Comparison of ENCODE assay signal across 26 cellular contexts in genomic region chr5:158619083-158619788, GRCh38.
DNase-seq lines count a peak whose midpoint lies in the region; ATAC-seq, FAIRE-seq and TF ChIP-seq lines count a peak whose summit lies in the region.
"Had no signal": no experiment of that assay in that cellular context is flagged by ENCODE, and none has a peak within 500 bp of the region (broad histone marks: within the 10 kb centered on the region; RNA-seq: fewer than 3 reads in every experiment).

No MANE protein-coding gene starts in this region.

- intact Hi-C loops in kidney (cut with DNase I): no loop called here

- H3K27ac ChIP-seq in 22Rv1: peak overlapping the region; percentile 27; the same call in 1 of the 2 replicates
- H3K27ac ChIP-seq in liver (ENCODE audit: low read depth in 1 of 2, low read length in 2 of 2): peak overlapping the region in 1 of 2 donors; percentile 19
- no peak overlapping the region for H3K27ac ChIP-seq in kidney (ENCODE audit: low read depth in 2 of 2, low read length in 2 of 2)
- H3K27ac ChIP-seq: HL-60, left lung, PC-9 had no signal

- H3K9ac ChIP-seq in liver (ENCODE audit: low read depth in 1 of 2, low read length in 2 of 2) (no peak overlapping the region), kidney (ENCODE audit: low read length in 2 of 2) (no peak overlapping the region)

- WGBS in liver: 13% methylated on average over 3 of the region's 3 CpGs

- no peaks in the 10 kb centered on the region for H3K27me3 ChIP-seq in liver (ENCODE audit: control insufficient read depth in 4 of 4, insufficient read depth in 4 of 4, low read length in 3 of 4)
- H3K27me3 ChIP-seq: gastrocnemius medialis, left lung had no signal

- no peak for TF ChIP-seq CTCF in 22Rv1 (IDR thresholded peaks at IDR 0.05)
- TF ChIP-seq CTCF in fibroblast of mammary gland (conservative IDR thresholded peaks at IDR 0.05; ENCODE audit: control insufficient read depth, insufficient read depth, low read depth, low read length): no peak
- TF ChIP-seq CTCF in liver (IDR thresholded peaks at IDR 0.05; ENCODE audit: low read depth, low read length, missing input control): no peak
- TF ChIP-seq CTCF in kidney (IDR thresholded peaks at IDR 0.05; ENCODE audit: borderline replicate concordance, extremely low read depth, insufficient read depth): no peak

- H3K4me1 ChIP-seq in liver (ENCODE audit: control insufficient read depth in 4 of 4, insufficient read depth in 4 of 4, low read length in 3 of 4): peaks cover 0 to 17% (median 14%) of the 10 kb centered on the region in 4 donors
- peaks cover 0 to 2% of the 10 kb centered on the region in 2 donors for H3K4me1 ChIP-seq in kidney (ENCODE audit: control insufficient read depth in 1 of 2, insufficient read depth in 1 of 2, low read depth in 1 of 2, low read length in 2 of 2)
- H3K4me1 ChIP-seq: left lung had no signal

- H3K4me3 ChIP-seq in fibroblast of mammary gland (ENCODE audit: control insufficient read depth, low read depth, low read length): no peak overlapping the region
- H3K4me3 ChIP-seq in liver (ENCODE audit: low read depth in 1 of 3, low read length in 3 of 3): no peak overlapping the region
- no peak overlapping the region for H3K4me3 ChIP-seq in kidney (ENCODE audit: low read length in 2 of 2)
- H3K4me3 ChIP-seq: gastrocnemius medialis, left lung, PC-9 had no signal

- in situ Hi-C loops in KBM-7 (cut with MboI; ENCODE audit: low pct_unique_long_range_greater_than_20kb, low sequenced_read_pairs): no loop called here

- TF ChIP-seq RAD21 in liver (IDR thresholded peaks at IDR 0.05): peak; percentile 33 to 52

- H3K9me3 ChIP-seq in liver (ENCODE audit: control insufficient read depth in 4 of 4, low read length in 3 of 4) (no peaks in the 10 kb centered on the region), kidney (ENCODE audit: control insufficient read depth in 1 of 2, low read length in 2 of 2) (no peaks in the 10 kb centered on the region)
- H3K9me3 ChIP-seq: gastrocnemius medialis, left lung had no signal

- H3K36me3 ChIP-seq in liver (ENCODE audit: control insufficient read depth in 4 of 4, insufficient read depth in 3 of 4, low read depth in 1 of 4, low read length in 3 of 4) (no peaks in the 10 kb centered on the region), kidney (ENCODE audit: control insufficient read depth in 1 of 2, insufficient read depth in 2 of 2, low read length in 2 of 2) (no peaks in the 10 kb centered on the region)
- H3K36me3 ChIP-seq: gastrocnemius medialis, left lung had no signal

- no peak for ATAC-seq in HG02840 (IDR thresholded peaks at IDR 0.05; ENCODE audit: low FRiP score, unreplicated experiment)
- ATAC-seq: esophagus mucosa; left lung; stimulated activated effector memory CD8-positive, alpha-beta T cell treated with anti-CD3 and anti-CD28 coated beads, Interleukin-12 subunit alpha, Interleukin-12 subunit beta, amount 100 ng/mL, for 72 hours had no signal

- DNase-seq in NCI-H1092 (lab: John Stamatoyannopoulos, UW) (peak; percentile 22), fibroblast of mammary gland (ENCODE audit: low read depth) (peak; percentile 6), kidney (no peak), KBM-7 (no peak), NK-92 (lab: John Stamatoyannopoulos, UW; ENCODE audit: unreplicated experiment) (no peak)
- DNase-seq: activated CD4-positive, alpha-beta memory T cell treated with anti-CD3 and anti-CD28 coated beads, Interleukin-2, amount 10 ng/mL, durations not matched to agents 7 days and 5 days; activated CD8-positive, alpha-beta memory T cell treated with anti-CD3 and anti-CD28 coated beads, Interleukin-2, amount 50 U/mL, for 4 hours; activated naive CD4-positive, alpha-beta T cell treated with Interleukin-2 at 50 U/mL for 16 hours; CD8-positive, alpha-beta memory T cell; endodermal cell; gastrocnemius medialis; hippocampal formation; Kasumi-1; left lung; NCI-H1436 treated with DMSO at 0.1 percent for 48 hours; NK-92 treated with Interleukin-12 subunit alpha and Interleukin-12 subunit beta, amount 100 ng/mL, for 24 hours; PC-9; substantia nigra; SW 1271; trophoblast cell had no signal

- no peak for FAIRE-seq in kidney (lab: Jason Lieb, UNC)

TF ChIP-seq in liver, 16 proteins besides CTCF, POLR2A, EP300 and RAD21:
- peak; percentile 15 for TF ChIP-seq MAX (IDR thresholded peaks at IDR 0.05)
- peak; percentile 36 for TF ChIP-seq REST (IDR thresholded peaks at IDR 0.05)
- peak; percentile 84 to 86 for TF ChIP-seq RXRA (IDR thresholded peaks at IDR 0.05)
- TF ChIP-seq HNF4A (conservative IDR thresholded peaks at IDR 0.05): peak; percentile 86 to 93
- TF ChIP-seq ATF3 (IDR thresholded peaks at IDR 0.05): no peak
- no peak for TF ChIP-seq JUND (IDR thresholded peaks at IDR 0.05)
- TF ChIP-seq ZBTB33 (IDR thresholded peaks at IDR 0.05): peak; percentile 19
- TF ChIP-seq FOXA2 (IDR thresholded peaks at IDR 0.05): peak; percentile 17
- no peak for TF ChIP-seq NR2F2 (IDR thresholded peaks at IDR 0.05)
- TF ChIP-seq YY1 (IDR thresholded peaks at IDR 0.05): peak; percentile 29
- peak; percentile 92 for TF ChIP-seq SP1 (IDR thresholded peaks at IDR 0.05)
- peak; percentile 69 for TF ChIP-seq HNF4G (IDR thresholded peaks at IDR 0.05)

Comparison
In these comparisons a context has a peak if more than half of its experiments do, and no peak if none do; other contexts are left out.
1. DNase-seq: peak in NCI-H1092 (single experiment) and fibroblast of mammary gland (single experiment); none in kidney (single experiment), KBM-7 (single experiment) and NK-92 (single experiment).